ENCODE assay signal across 26 cellular contexts in the genomic region with DNA sequence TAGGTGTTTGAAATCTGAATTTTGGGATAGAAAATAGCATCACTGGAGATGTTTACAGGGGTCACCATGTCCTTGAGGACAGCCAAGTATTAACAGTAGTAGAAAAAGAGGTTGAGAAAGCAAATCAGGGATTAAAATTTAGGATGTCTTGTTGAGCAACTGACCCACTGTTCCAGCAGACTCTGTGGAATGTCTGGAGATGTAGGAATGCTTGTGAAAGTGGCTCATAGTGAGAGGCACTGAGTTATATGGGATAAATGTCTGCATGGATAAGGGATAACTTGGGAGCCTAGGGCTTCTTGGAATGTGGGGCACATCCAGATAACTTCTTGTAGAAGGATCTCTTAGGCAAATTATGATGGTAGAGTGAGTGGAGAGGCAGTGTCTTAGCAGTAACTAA.
DNase-seq lines count a peak whose midpoint lies in the region; ATAC-seq, FAIRE-seq and TF ChIP-seq lines count a peak whose summit lies in the region.
"Had no signal": no experiment of that assay in that cellular context is flagged by ENCODE, and none has a peak within 500 bp of the region (broad histone marks: within the 10 kb centered on the region; RNA-seq: fewer than 3 reads in every experiment).

No MANE protein-coding gene starts in this region.

- dilution Hi-C loops in endothelial cell of umbilical vein (cut with MboI; ENCODE audit: extremely low pct_ligation_motif_present, low sequenced_read_pairs): no loop called here

- no peak for ATAC-seq in stimulated activated naive B cell treated with anti-CD40 and anti-IgM and Interleukin-4, amounts not matched to agents 10 μg/mL and 1 μg/mL and 100 μg/mL, for 72 hours (replicated peaks)
- ATAC-seq: activated CD4-positive, alpha-beta T cell treated with anti-CD3 and anti-CD28 coated beads for 36 hours; naive thymus-derived CD4-positive, alpha-beta T cell; Panc1 had no signal

- intact Hi-C loops in endothelial cell of umbilical vein (cut with micrococcal nuclease): no loop called here

- H3K4me3 Mint-ChIP-seq in stimulated activated naive B cell treated with anti-CD40 and anti-IgM and Interleukin-4, amounts not matched to agents 10 μg/mL and 1 μg/mL and 100 μg/mL, for 72 hours: no peak overlapping the region
- no peak overlapping the region for H3K4me3 Mint-ChIP-seq in activated CD4-positive, alpha-beta memory T cell treated with anti-CD3 and anti-CD28 coated beads, Interleukin-2, amount 10 ng/mL, durations not matched to agents 7 days and 5 days
- H3K4me3 Mint-ChIP-seq: activated CD4-positive, alpha-beta T cell treated with anti-CD3 and anti-CD28 coated beads for 36 hours; activated T-helper 1 cell treated with anti-CD3 and anti-CD28 coated beads, Interleukin-12 subunit alpha, Interleukin-12 subunit beta, Interleukin-2, Interleukin-4 antibody, amounts not matched to agents 30 ng/mL and 10 ng/mL and 1 ng/mL, durations not matched to agents 14 hours and 24 hours and 36 hours; CD4-positive, alpha-beta memory T cell; memory B cell; naive thymus-derived CD4-positive, alpha-beta T cell had no signal

- no peak overlapping the region for H3K14ac ChIP-seq in neuronal stem cell (ENCODE audit: low read length)

- H3K27ac Mint-ChIP-seq in stimulated activated naive B cell treated with anti-CD40 and anti-IgM and Interleukin-4, amounts not matched to agents 10 μg/mL and 1 μg/mL and 100 μg/mL, for 72 hours: no peak overlapping the region
- no peak overlapping the region for H3K27ac Mint-ChIP-seq in activated CD4-positive, alpha-beta memory T cell treated with anti-CD3 and anti-CD28 coated beads, Interleukin-2, amount 10 ng/mL, durations not matched to agents 7 days and 5 days
- H3K27ac Mint-ChIP-seq: activated CD4-positive, alpha-beta T cell treated with anti-CD3 and anti-CD28 coated beads for 36 hours; activated T-helper 1 cell treated with anti-CD3 and anti-CD28 coated beads, Interleukin-12 subunit alpha, Interleukin-12 subunit beta, Interleukin-2, Interleukin-4 antibody, amounts not matched to agents 30 ng/mL and 10 ng/mL and 1 ng/mL, durations not matched to agents 14 hours and 24 hours and 36 hours; CD4-positive, alpha-beta memory T cell; memory B cell; naive thymus-derived CD4-positive, alpha-beta T cell had no signal

- H3K4me1 ChIP-seq in endothelial cell of umbilical vein (ENCODE audit: control insufficient read depth, extremely low read depth, insufficient read depth, low read length) (no peaks in the 10 kb centered on the region), neuronal stem cell (ENCODE audit: control insufficient read depth in 2 of 2, insufficient read depth in 1 of 2, low read depth in 1 of 2, low read length in 2 of 2) (peaks cover 0 to 8% of the 10 kb centered on the region in 2 donors)
- H3K4me1 ChIP-seq: right atrium auricular region had no signal

- no peaks in the 10 kb centered on the region for H3K4me1 Mint-ChIP-seq in stimulated activated naive B cell treated with anti-CD40 and anti-IgM and Interleukin-4, amounts not matched to agents 10 μg/mL and 1 μg/mL and 100 μg/mL, for 72 hours
- no peaks in the 10 kb centered on the region for H3K4me1 Mint-ChIP-seq in activated CD4-positive, alpha-beta memory T cell treated with anti-CD3 and anti-CD28 coated beads, Interleukin-2, amount 10 ng/mL, durations not matched to agents 7 days and 5 days
- H3K4me1 Mint-ChIP-seq: activated CD4-positive, alpha-beta T cell treated with anti-CD3 and anti-CD28 coated beads for 36 hours; memory B cell had no signal

- H3K27me3 Mint-ChIP-seq in stimulated activated naive B cell treated with anti-CD40 and anti-IgM and Interleukin-4, amounts not matched to agents 10 μg/mL and 1 μg/mL and 100 μg/mL, for 72 hours: no peaks in the 10 kb centered on the region
- H3K27me3 Mint-ChIP-seq in activated CD4-positive, alpha-beta memory T cell treated with anti-CD3 and anti-CD28 coated beads, Interleukin-2, amount 10 ng/mL, durations not matched to agents 7 days and 5 days: no peaks in the 10 kb centered on the region
- H3K27me3 Mint-ChIP-seq: activated CD4-positive, alpha-beta T cell treated with anti-CD3 and anti-CD28 coated beads for 36 hours; CD4-positive, alpha-beta memory T cell; memory B cell; naive thymus-derived CD4-positive, alpha-beta T cell had no signal

- peaks cover 0 to 3% of the 10 kb centered on the region in 2 donors for H3K9me3 Mint-ChIP-seq in stimulated activated naive B cell treated with anti-CD40 and anti-IgM and Interleukin-4, amounts not matched to agents 10 μg/mL and 1 μg/mL and 100 μg/mL, for 72 hours
- no peaks in the 10 kb centered on the region for H3K9me3 Mint-ChIP-seq in activated CD4-positive, alpha-beta memory T cell treated with anti-CD3 and anti-CD28 coated beads, Interleukin-2, amount 10 ng/mL, durations not matched to agents 7 days and 5 days
- H3K9me3 Mint-ChIP-seq: activated T-helper 1 cell treated with anti-CD3 and anti-CD28 coated beads, Interleukin-12 subunit alpha, Interleukin-12 subunit beta, Interleukin-2, Interleukin-4 antibody, amounts not matched to agents 30 ng/mL and 10 ng/mL and 1 ng/mL, durations not matched to agents 14 hours and 24 hours and 36 hours; CD4-positive, alpha-beta memory T cell had no signal

- no TSS peak for BruUV-seq in endothelial cell of umbilical vein (replicated peaks; lab: Mats Ljungman, UMichigan)

- no peak overlapping the region for H2BK12ac ChIP-seq in neuronal stem cell (ENCODE audit: low read length)

- no peak for FAIRE-seq in endothelial cell of umbilical vein (lab: Jason Lieb, UNC)
- FAIRE-seq: GM12891, urothelium cell line had no signal

- no peak overlapping the region for H4K91ac ChIP-seq in neuronal stem cell (ENCODE audit: low read depth, low read length, poor library complexity)

- no peaks in the 10 kb centered on the region for H4K20me1 ChIP-seq in endothelial cell of umbilical vein (replicated peaks; ENCODE audit: control insufficient read depth, extremely low read depth, insufficient read depth, low read length)

- no peak overlapping the region for H4K8ac ChIP-seq in neuronal stem cell (ENCODE audit: low read depth, low read length)

- H3K4me2 ChIP-seq in endothelial cell of umbilical vein (ENCODE audit: insufficient read depth, low read length): no peak overlapping the region
- no peak overlapping the region for H3K4me2 ChIP-seq in neuronal stem cell (ENCODE audit: insufficient read depth, low read length, poor library complexity, severe bottlenecking)

- POLR2A ChIA-PET in endothelial cell of umbilical vein (lab: Charles Lee): no interaction called here
- POLR2A ChIA-PET in activated CD4-positive, alpha-beta memory T cell treated with anti-CD3 and anti-CD28 coated beads, Interleukin-2, amount 10 ng/mL, durations not matched to agents 7 days and 5 days (lab: Charles Lee): no interaction called here

- H3K79me1 ChIP-seq in neuronal stem cell (ENCODE audit: low read depth, low read length): no peaks in the 10 kb centered on the region

- H3K9me3 ChIP-seq in endothelial cell of umbilical vein (replicated peaks; ENCODE audit: control insufficient read depth, insufficient read depth, low read length) (no peaks in the 10 kb centered on the region), neuronal stem cell (replicated peaks in 1 of 2; ENCODE audit: control insufficient read depth in 2 of 2, insufficient read depth in 1 of 2, low read depth in 1 of 2, low read length in 2 of 2) (no peaks in the 10 kb centered on the region)
- H3K9me3 ChIP-seq: ovary, right atrium auricular region had no signal

- DNase-seq in AG09309 (ENCODE audit: low read depth) (peak; percentile 61), HCEC 1CT (peak; percentile 8), endothelial cell of umbilical vein (ENCODE audit: low read depth, low spot score) (peak; percentile 2), neuronal stem cell (ENCODE audit: low spot score) (no peak), GF-D8 (lab: John Stamatoyannopoulos, UW) (no peak)
- DNase-seq in stimulated activated naive B cell treated with anti-CD40 and anti-IgM and Interleukin-4, amounts not matched to agents 10 μg/mL and 1 μg/mL and 100 μg/mL, for 72 hours: no peak
- no peak for DNase-seq in activated T-cell treated with anti-CD3 and anti-CD28 coated beads, Interleukin-2, amount 50 U/mL, for 48 hours
- DNase-seq in activated CD4-positive, alpha-beta memory T cell treated with anti-CD3 and anti-CD28 coated beads, Interleukin-2, amount 10 ng/mL, durations not matched to agents 7 days and 5 days: no peak
- DNase-seq: activated CD4-positive, alpha-beta T cell treated with anti-CD3 and anti-CD28 coated beads for 36 hours; activated naive CD4-positive, alpha-beta T cell treated with anti-CD3 and anti-CD28 coated beads, Interleukin-2, amount 50 U/mL, for 16 hours; CD4-positive, alpha-beta memory T cell; DMS153; effector CD4-positive, alpha-beta T cell; glutamatergic neuron; naive thymus-derived CD4-positive, alpha-beta T cell; NCI-H1105; NCI-H2081; NCI-H446 treated with DMSO at 0.1 percent for 48 hours; ovary; stimulated activated CD8-positive, alpha-beta memory T cell treated with anti-CD3 and anti-CD28 coated beads, Interleukin-4, amount 100 ng/mL, for 48 hours had no signal

- no peak overlapping the region for H2AFZ ChIP-seq in endothelial cell of umbilical vein (ENCODE audit: low read depth, low read length)
- peak overlapping the region; percentile 6 for H2AFZ ChIP-seq in neuronal stem cell (ENCODE audit: low read length)

- no peak for TF ChIP-seq POLR2A in endothelial cell of umbilical vein (IDR thresholded peaks at IDR 0.05; ENCODE audit: low read depth, low read length)

- H3K27ac ChIP-seq in endothelial cell of umbilical vein (ENCODE audit: insufficient read depth, low read depth, low read length): no peak overlapping the region
- H3K27ac ChIP-seq in neuronal stem cell (replicated peaks; ENCODE audit: low read length): no peak overlapping the region
- H3K27ac ChIP-seq: ovary had no signal

- no peak overlapping the region for H2BK15ac ChIP-seq in neuronal stem cell (ENCODE audit: low read length)

- H3K9ac ChIP-seq in endothelial cell of umbilical vein (replicated peaks; ENCODE audit: extremely low read depth, insufficient read depth, low read length) (no peak overlapping the region), neuronal stem cell (ENCODE audit: low read depth, low read length, poor library complexity) (no peak overlapping the region)

- H3K27me3 ChIP-seq in endothelial cell of umbilical vein (ENCODE audit: control insufficient read depth in 2 of 2, insufficient read depth in 2 of 2, low read length in 2 of 2) (no peaks in the 10 kb centered on the region), neuronal stem cell (ENCODE audit: control insufficient read depth in 3 of 3, insufficient read depth in 3 of 3, low read depth in 1 of 3, low read length in 3 of 3) (no peaks in the 10 kb centered on the region)
- H3K27me3 ChIP-seq: ovary, right atrium auricular region had no signal

- no peak overlapping the region for H3K4ac ChIP-seq in neuronal stem cell (ENCODE audit: low read length)

- no peak overlapping the region for H2BK5ac ChIP-seq in neuronal stem cell (ENCODE audit: low read length)

- no peaks in the 10 kb centered on the region for H3K36me3 ChIP-seq in endothelial cell of umbilical vein (ENCODE audit: control insufficient read depth in 2 of 2, extremely low read depth in 1 of 2, insufficient read depth in 2 of 2, low read length in 2 of 2)
- no peaks in the 10 kb centered on the region for H3K36me3 ChIP-seq in neuronal stem cell (replicated peaks in 1 of 2; ENCODE audit: control insufficient read depth in 2 of 2, insufficient read depth in 2 of 2, low read length in 2 of 2)
- H3K36me3 ChIP-seq: ovary, right atrium auricular region had no signal

- no peak for TF ChIP-seq CTCF in AG09309 (IDR thresholded peaks at IDR 0.05; ENCODE audit: control insufficient read depth, insufficient read depth, low read depth, low read length, missing control alignments)
- TF ChIP-seq CTCF in endothelial cell of umbilical vein (IDR thresholded peaks at IDR 0.05; ENCODE audit: extremely low read depth in 1 of 2, insufficient read depth in 1 of 2, low read depth in 1 of 2, low read length in 2 of 2): no peak

- no peak overlapping the region for H2BK120ac ChIP-seq in neuronal stem cell (ENCODE audit: low read depth, low read length)

- no peaks in the 10 kb centered on the region for H3K9me1 ChIP-seq in endothelial cell of umbilical vein (replicated peaks; ENCODE audit: control insufficient read depth, extremely low read depth, insufficient read depth, low read length)

- H3K36me3 Mint-ChIP-seq in stimulated activated naive B cell treated with anti-CD40 and anti-IgM and Interleukin-4, amounts not matched to agents 10 μg/mL and 1 μg/mL and 100 μg/mL, for 72 hours: no peaks in the 10 kb centered on the region
- no peaks in the 10 kb centered on the region for H3K36me3 Mint-ChIP-seq in activated CD4-positive, alpha-beta memory T cell treated with anti-CD3 and anti-CD28 coated beads, Interleukin-2, amount 10 ng/mL, durations not matched to agents 7 days and 5 days (ENCODE audit: low read depth)
- H3K36me3 Mint-ChIP-seq: CD4-positive, alpha-beta memory T cell; memory B cell; naive thymus-derived CD4-positive, alpha-beta T cell had no signal

- no peak overlapping the region for H3K18ac ChIP-seq in neuronal stem cell (ENCODE audit: low read length)

- H2AK5ac ChIP-seq in neuronal stem cell (ENCODE audit: low read depth, low read length): no peak overlapping the region

- no peak overlapping the region for H3K23ac ChIP-seq in neuronal stem cell (ENCODE audit: low read depth, low read length, poor library complexity)

- no peaks in the 10 kb centered on the region for H3K79me2 ChIP-seq in endothelial cell of umbilical vein (ENCODE audit: control insufficient read depth, insufficient read depth, low read length)

- CTCF ChIA-PET in endothelial cell of umbilical vein (lab: Charles Lee): no interaction called here
- CTCF ChIA-PET in activated CD4-positive, alpha-beta memory T cell treated with anti-CD3 and anti-CD28 coated beads, Interleukin-2, amount 10 ng/mL, durations not matched to agents 7 days and 5 days (lab: Charles Lee): no interaction called here

- H3K4me3 ChIP-seq in AG09309 (ENCODE audit: control insufficient read depth, low read depth, low read length) (no peak overlapping the region), endothelial cell of umbilical vein (replicated peaks in 1 of 3; ENCODE audit: insufficient read depth in 1 of 3, low read depth in 1 of 3, low read length in 3 of 3) (no peak overlapping the region), neuronal stem cell (ENCODE audit: low read length in 2 of 2) (no peak overlapping the region)
- H3K4me3 ChIP-seq: ovary, right atrium auricular region had no signal

Comparison
In these comparisons a context has a peak if more than half of its experiments do, and no peak if none do; other contexts are left out.
1. DNase-seq: peak in AG09309 (single experiment), HCEC 1CT (single experiment) and endothelial cell of umbilical vein (single experiment); none in neuronal stem cell (single experiment), stimulated activated naive B cell treated with anti-CD40 and anti-IgM and Interleukin-4, amounts not matched to agents 10 μg/mL and 1 μg/mL and 100 μg/mL, for 72 hours (single experiment), activated T-cell treated with anti-CD3 and anti-CD28 coated beads, Interleukin-2, amount 50 U/mL, for 48 hours (0 of 2), GF-D8 (single experiment) and activated CD4-positive, alpha-beta memory T cell treated with anti-CD3 and anti-CD28 coated beads, Interleukin-2, amount 10 ng/mL, durations not matched to agents 7 days and 5 days (single experiment).